ENCODE assay signal across 8 cellular contexts in the genomic region with DNA sequence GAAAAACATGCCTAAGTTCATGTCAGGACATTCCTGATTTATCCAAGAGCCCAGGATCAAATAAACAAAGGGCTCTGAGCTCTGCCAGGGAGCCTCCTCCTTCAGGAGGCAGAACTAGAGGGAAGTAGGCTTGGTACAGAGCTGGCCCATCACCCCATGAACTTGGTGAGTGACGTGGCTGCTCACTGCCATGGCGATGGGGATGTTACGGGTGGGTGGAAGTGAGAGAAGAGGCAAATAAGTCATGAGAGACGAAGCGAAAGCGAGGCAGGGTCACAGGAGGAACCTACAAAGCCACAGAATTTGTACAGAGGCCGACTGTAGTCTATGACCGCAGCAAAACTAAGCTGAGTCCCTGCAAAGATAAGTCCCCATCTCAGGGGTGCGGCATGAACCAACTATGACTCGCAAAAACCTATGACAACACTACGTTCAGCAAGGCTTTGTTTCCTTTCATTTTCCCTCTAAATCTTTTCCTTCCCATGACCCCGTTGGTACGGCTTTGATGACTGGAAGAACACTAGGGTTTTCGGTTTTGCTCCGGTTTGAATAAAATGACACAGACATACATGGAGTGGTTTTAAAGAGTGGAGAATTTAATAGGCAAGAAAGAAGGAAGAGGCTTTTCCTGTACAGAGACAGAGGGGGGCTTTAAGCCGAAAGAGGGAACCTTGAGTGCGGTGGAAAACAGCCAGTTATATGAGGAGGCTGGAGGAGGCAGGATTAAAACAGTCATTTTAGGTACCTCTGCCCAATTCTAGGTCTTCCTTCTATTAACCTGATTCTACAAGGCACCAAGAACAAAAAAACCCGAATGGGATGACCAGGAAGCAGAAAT.
DNase-seq lines count a peak whose midpoint lies in the region; ATAC-seq and TF ChIP-seq lines count a peak whose summit lies in the region.

No MANE protein-coding gene starts in this region.

- peaks cover 13% of the 10 kb centered on the region for H3K4me1 ChIP-seq in foreskin keratinocyte

- no peaks in the 10 kb centered on the region for H3K27me3 ChIP-seq in foreskin keratinocyte

- H3K27me3 Mint-ChIP-seq in glutamatergic neuron (ENCODE audit: unreplicated experiment) = peaks cover 6% of the 10 kb centered on the region

- peak; percentile 79 for ATAC-seq in GM18517 (IDR thresholded peaks at IDR 0.05; ENCODE audit: unreplicated experiment)
- ATAC-seq in HG02981 (IDR thresholded peaks at IDR 0.05; ENCODE audit: unreplicated experiment) = peak; percentile 67
- ATAC-seq in foreskin keratinocyte = no peak

- H3K27ac ChIP-seq in adipose tissue (ENCODE audit: low read depth, low read length) (peak overlapping the region; percentile 79), foreskin keratinocyte (no peak overlapping the region)

- H3K9me3 Mint-ChIP-seq in glutamatergic neuron (ENCODE audit: unreplicated experiment) = peaks cover 8% of the 10 kb centered on the region

- DNase-seq in T follicular helper cell (ENCODE audit: low read depth) = peak; percentile 74
- DNase-seq in left kidney (ENCODE audit: low read depth, low spot score) = peak; percentile 51
- peak; percentile 80 to 89 (median 82) for DNase-seq in stimulated activated CD4-positive, alpha-beta T cell treated with anti-CD3 and anti-CD28 coated beads, TNF-alpha, amount 100 ng/mL, for 48 hours (ENCODE audit: low read depth in 3 of 3)
- no peak for DNase-seq in foreskin keratinocyte
- DNase-seq in glutamatergic neuron = no peak

- peaks cover 17% of the 10 kb centered on the region for H3K4me1 Mint-ChIP-seq in glutamatergic neuron (ENCODE audit: low read depth, unreplicated experiment)

- no peaks in the 10 kb centered on the region for H3K36me3 Mint-ChIP-seq in glutamatergic neuron (ENCODE audit: unreplicated experiment)

- TF ChIP-seq CTCF in foreskin keratinocyte (conservative IDR thresholded peaks at IDR 0.05) (no peak), glutamatergic neuron (IDR thresholded peaks at IDR 0.05; ENCODE audit: partially characterized antibody, unreplicated experiment) (no peak)

- H3K27ac Mint-ChIP-seq in glutamatergic neuron (ENCODE audit: unreplicated experiment) = no peak overlapping the region

- WGBS in adipose tissue, 3 donors = 30 to 76% (median 32%) methylated on average over 18 of the region's 18 CpGs

- no peak overlapping the region for H3K4me3 Mint-ChIP-seq in glutamatergic neuron (ENCODE audit: unreplicated experiment)

Comparison
In these comparisons a context has a peak if more than half of its experiments do, and no peak if none do; other contexts are left out.
1. DNase-seq: peak in T follicular helper cell (single experiment), left kidney (single experiment) and stimulated activated CD4-positive, alpha-beta T cell treated with anti-CD3 and anti-CD28 coated beads, TNF-alpha, amount 100 ng/mL, for 48 hours (3 of 3); none in foreskin keratinocyte (0 of 2) and glutamatergic neuron (single experiment).